Comparison of ENCODE assay signal across 10 cellular contexts in genomic region chr12:50842637-50843493, GRCh38. TPM values are rescaled to one million over a fixed set of nuclear protein-coding genes. Genes with fewer than 3 reads are reported as not detected.
DNase-seq lines count a peak whose midpoint lies in the region; ATAC-seq, FAIRE-seq and TF ChIP-seq lines count a peak whose summit lies in the region.
"Had no signal": no experiment of that assay in that cellular context is flagged by ENCODE, and none has a peak within 500 bp of the region (broad histone marks: within the 10 kb centered on the region; RNA-seq: fewer than 3 reads in every experiment).

Gene TMPRSS12 (plus strand): TSS chr12:50842926. CDS start chr12:50842965, 39 bp downstream.

- H3K9ac ChIP-seq in HepG2 (ENCODE audit: insufficient read depth, low read depth, low read length) = no peak within 1 kb of the TSS

- H2AFZ ChIP-seq in HepG2 (ENCODE audit: low read length) = no peak within 1 kb of the TSS

- no peak within 1 kb of the TSS for H3K4me2 ChIP-seq in HepG2 (ENCODE audit: low read depth, low read length)

- 72% methylated on average over 26 of the region's 36 CpGs for WGBS in HepG2 (ENCODE audit: low lambda C conversion rate)

- no peak within 1 kb of the TSS for H3K27ac ChIP-seq in HepG2 (ENCODE audit: extremely low read length, insufficient read depth, low read length)
- H3K27ac ChIP-seq in skin epidermis = peak within 1 kb of the TSS in 19 of 21 experiments; percentile 1 to 80 (median 66)
- no peak within 1 kb of the TSS for H3K27ac ChIP-seq in SJCRH30

- FAIRE-seq in HepG2 (lab: Jason Lieb, UNC) = no peak

- intact Hi-C loops in HepG2 (cut with micrococcal nuclease; ENCODE audit: unreplicated experiment) = no loop called here

- no peak for TF ChIP-seq POLR2A in HepG2 (IDR thresholded peaks at IDR 0.05; ENCODE audit: insufficient read depth in 1 of 2, low read depth in 2 of 2, low read length in 2 of 2)

- no peak for TF ChIP-seq RAD21 in HepG2 (CRISPR knock-in tag; IDR thresholded peaks at IDR 0.05)

- no peaks in the 10 kb centered on the region for H3K79me2 ChIP-seq in HepG2 (ENCODE audit: insufficient read depth, low read length)

- POLR2A ChIA-PET in HepG2 (lab: Yijun Ruan, JAX) (no interaction called here), HEK293T (lab: Yijun Ruan, JAX) (no interaction called here)

- no peaks in the 10 kb centered on the region for H3K27me3 ChIP-seq in HepG2 (ENCODE audit: control insufficient read depth in 1 of 2, insufficient read depth in 2 of 2, low read length in 2 of 2)
- no peaks in the 10 kb centered on the region for H3K27me3 ChIP-seq in SJCRH30

- no peaks in the 10 kb centered on the region for H3K9me3 ChIP-seq in HepG2 (ENCODE audit: low read length)
- no peaks in the 10 kb centered on the region for H3K9me3 ChIP-seq in SJCRH30 (replicated peaks)

- peak within 1 kb of the TSS; percentile 35 for H3K4me3 ChIP-seq in epithelial cell of proximal tubule (ENCODE audit: low read depth, low read length)
- no peak within 1 kb of the TSS for H3K4me3 ChIP-seq in HepG2 (replicated peaks in 1 of 3; ENCODE audit: insufficient read depth in 1 of 3, low read depth in 2 of 3, low read length in 3 of 3)
- peak within 1 kb of the TSS; percentile 13 to 39 (median 23) for H3K4me3 ChIP-seq in skin epidermis
- H3K4me3 ChIP-seq in SJCRH30 = no peak within 1 kb of the TSS

- TF ChIP-seq CTCF in epithelial cell of proximal tubule (conservative IDR thresholded peaks at IDR 0.05; ENCODE audit: low read depth, low read length) (peak; percentile 6), HepG2 (CRISPR knock-in tag; IDR thresholded peaks at IDR 0.05) (no peak)

- H4K20me1 ChIP-seq in HepG2 (ENCODE audit: insufficient read depth, low read length) = no peaks in the 10 kb centered on the region

- DNase-seq in NCI-H1930 (lab: John Stamatoyannopoulos, UW) (peak; percentile 57 to 65), epithelial cell of proximal tubule (ENCODE audit: low read depth) (no peak), HepG2 (ENCODE audit: low spot score) (no peak), LoVo (ENCODE audit: low spot score) (no peak), HEK293T (ENCODE audit: extremely low spot score) (no peak), SJCRH30 (no peak)
- DNase-seq: COR-L47 had no signal

- no peak for TF ChIP-seq EP300 in HepG2 (IDR thresholded peaks at IDR 0.05; ENCODE audit: low read depth in 2 of 2, low read length in 2 of 2)
- no peak for TF ChIP-seq EP300 in HepG2 (CRISPR knock-in tag; IDR thresholded peaks at IDR 0.05; ENCODE audit: borderline replicate concordance)

- in situ Hi-C loops in HepG2 (cut with HindIII; ENCODE audit: extremely low pct_ligation_motif_present, low pct_unique_long_range_greater_than_20kb) = no loop called here

- H3K36me3 ChIP-seq in HepG2 (replicated peaks in 1 of 2; ENCODE audit: control insufficient read depth in 1 of 2, insufficient read depth in 2 of 2, low read length in 2 of 2) = no peaks in the 10 kb centered on the region
- no peaks in the 10 kb centered on the region for H3K36me3 ChIP-seq in SJCRH30

- ATAC-seq in HepG2 (no peak), GM21423 (IDR thresholded peaks at IDR 0.05; ENCODE audit: unreplicated experiment) (no peak)

- CTCF ChIA-PET in HepG2 (lab: Yijun Ruan, JAX; ENCODE audit: low intra/inter-chr PET ratio, low total read pairs) = no interaction called here
- CTCF ChIA-PET in HEK293T (lab: Yijun Ruan, JAX) = interaction anchor here (0.6 kb wide), 1 partner anchor 20 kb away, joined by 3 read pairs; no protein-coding TSS in a partner anchor

- H3K4me1 ChIP-seq in HepG2 (ENCODE audit: insufficient read depth, low read length) (no peaks in the 10 kb centered on the region), SJCRH30 (no peaks in the 10 kb centered on the region)

- BruUV-seq in HepG2 (replicated peaks; lab: Mats Ljungman, UMichigan) = no TSS peak

TF ChIP-seq in HepG2, 621 proteins besides CTCF, POLR2A, EP300 and RAD21:
- no peak for TF ChIP-seq NRL (CRISPR knock-in tag; IDR thresholded peaks at IDR 0.05; ENCODE audit: borderline replicate concordance)
- no peak for TF ChIP-seq SNRNP70 (IDR thresholded peaks at IDR 0.05; ENCODE audit: low read depth, low read length)
- peak; percentile 39; the same call in 1 of the 2 replicates for TF ChIP-seq MAFF (IDR thresholded peaks at IDR 0.05; ENCODE audit: low read depth, low read length)
- no peak for TF ChIP-seq ZBTB34 (CRISPR knock-in tag; IDR thresholded peaks at IDR 0.05)
- TF ChIP-seq MAFK (conservative IDR thresholded peaks at IDR 0.05 in 1 of 2, IDR thresholded peaks at IDR 0.05 in 1 of 2; ENCODE audit: low read length in 2 of 2) = peak; percentile 18 to 72; a peak in 2 of 4 replicates
- TF ChIP-seq ZNF766 (CRISPR knock-in tag; IDR thresholded peaks at IDR 0.05; ENCODE audit: borderline replicate concordance) = no peak
- no peak for TF ChIP-seq ZBTB7A (CRISPR knock-in tag; IDR thresholded peaks at IDR 0.05)
- no peak for TF ChIP-seq BORCS8-MEF2B (CRISPR knock-in tag; IDR thresholded peaks at IDR 0.05)

TF ChIP-seq in HEK293T, 16 proteins besides CTCF, POLR2A, EP300 and RAD21:
- TF ChIP-seq L3MBTL2 (conservative IDR thresholded peaks at IDR 0.05) (no peak), LEF1 (IDR thresholded peaks at IDR 0.05; ENCODE audit: borderline replicate concordance) (no peak), ELF4 (IDR thresholded peaks at IDR 0.05) (no peak), PKNOX1 (IDR thresholded peaks at IDR 0.05) (no peak), FOXK2 (IDR thresholded peaks at IDR 0.05) (no peak), FOXA1 (IDR thresholded peaks at IDR 0.05) (no peak), FOXM1 (IDR thresholded peaks at IDR 0.05; ENCODE audit: borderline replicate concordance) (no peak), SUZ12 (IDR thresholded peaks at IDR 0.05) (no peak), BHLHE40 (IDR thresholded peaks at IDR 0.05; ENCODE audit: borderline replicate concordance) (no peak), CTBP1 (IDR thresholded peaks at IDR 0.05; ENCODE audit: borderline replicate concordance) (no peak), NFRKB (IDR thresholded peaks at IDR 0.05) (no peak), ARNT (IDR thresholded peaks at IDR 0.05) (no peak), ZNF384 (IDR thresholded peaks at IDR 0.05) (no peak), HDGF (IDR thresholded peaks at IDR 0.05; ENCODE audit: borderline replicate concordance) (no peak), TARDBP (IDR thresholded peaks at IDR 0.05) (no peak), SP1 (IDR thresholded peaks at IDR 0.05) (no peak)

RNA-seq across cellular contexts. Expression of gene TMPRSS12, which starts in this region (rescaled TPM):
- total RNA-seq in epithelial cell of proximal tubule (not detected in 2 replicates), HepG2 (2016; rRNA removed; fragmentation: Illumina TruSeq; extraction: Trizol) (not detected in 2 replicates)
- not detected in 2 replicates for total RNA-seq in HepG2 (2016; cell fraction: cytosol; rRNA removed; fragmentation: Illumina TruSeq; extraction: Trizol; ENCODE audit: low read depth)
- not detected in 2 replicates for total RNA-seq in HepG2 (2016; cell fraction: insoluble cytoplasmic fraction; rRNA removed; fragmentation: Illumina TruSeq; extraction: Trizol)
- not detected in 2 replicates for total RNA-seq in HepG2 (2016; cell fraction: membrane; rRNA removed; fragmentation: Illumina TruSeq; extraction: Trizol)
- total RNA-seq in HepG2 (2016; cell fraction: nucleus; rRNA removed; fragmentation: Illumina TruSeq; extraction: Trizol) = not detected in 2 replicates
- polyA plus RNA-seq in HepG2 (2011; rRNA removed) = not detected in 2 replicates
- polyA plus RNA-seq in HepG2 (2011; cell fraction: cytosol; rRNA removed) = not detected in 2 replicates
- polyA plus RNA-seq in HepG2 (2011; cell fraction: nucleus; rRNA removed) = not detected in 2 replicates
- polyA plus RNA-seq in HepG2 (2012) = not detected in 2 replicates
- not detected in 2 replicates for polyA plus RNA-seq in HepG2 (2016; cell fraction: cytosol; fragmentation: Illumina TruSeq; extraction: Trizol; ENCODE audit: low read depth)
- polyA plus RNA-seq in HepG2 (2016; cell fraction: insoluble cytoplasmic fraction; fragmentation: Illumina TruSeq; extraction: Trizol; ENCODE audit: low read depth) = not detected in 2 replicates
- not detected in 2 replicates for polyA plus RNA-seq in HepG2 (2016; cell fraction: membrane; fragmentation: Illumina TruSeq; extraction: Trizol; ENCODE audit: low read depth)
- polyA plus RNA-seq in HepG2 (2016; cell fraction: nucleus; fragmentation: Illumina TruSeq; extraction: Trizol; ENCODE audit: insufficient read depth, low read depth) = not detected in 2 replicates
- polyA minus RNA-seq in HepG2 (2011; rRNA and poly(A)+ RNA removed; ENCODE audit: low replicate concordance) = not detected in 2 replicates
- not detected in 2 replicates for polyA minus RNA-seq in HepG2 (2011; cell fraction: cytosol; rRNA and poly(A)+ RNA removed)
- not detected in 2 replicates for polyA minus RNA-seq in HepG2 (2011; cell fraction: nucleus; rRNA and poly(A)+ RNA removed)
- total RNA-seq in SJCRH30 (2014; rRNA removed; shearing (Covaris generic)) = not detected in 2 replicates
- total RNA-seq: activated T-helper 2 cell treated with anti-CD3 and anti-CD28 coated beads, Interferon-gamma antibody, Interleukin-2, Interleukin-4, amounts not matched to agents 10 μg/mL and 5 μg/mL and 100 μg/mL, durations not matched to agents 14 hours and 24 hours and 36 hours had no signal

Comparison
In these comparisons a context has a peak if more than half of its experiments do, and no peak if none do; other contexts are left out.
1. DNase-seq: peak in NCI-H1930 (2 of 2); none in epithelial cell of proximal tubule (single experiment), HepG2 (single experiment), LoVo (single experiment), HEK293T (single experiment) and SJCRH30 (0 of 2).
2. H3K4me3 ChIP-seq: peak in epithelial cell of proximal tubule (single experiment) and skin epidermis (7 of 7); none in HepG2 (0 of 3) and SJCRH30 (single experiment).
3. H3K27ac ChIP-seq: peak in skin epidermis (19 of 21); none in HepG2 (single experiment) and SJCRH30 (single experiment).